19 cellular contexts compared by ENCODE assay signal in the genomic region with DNA sequence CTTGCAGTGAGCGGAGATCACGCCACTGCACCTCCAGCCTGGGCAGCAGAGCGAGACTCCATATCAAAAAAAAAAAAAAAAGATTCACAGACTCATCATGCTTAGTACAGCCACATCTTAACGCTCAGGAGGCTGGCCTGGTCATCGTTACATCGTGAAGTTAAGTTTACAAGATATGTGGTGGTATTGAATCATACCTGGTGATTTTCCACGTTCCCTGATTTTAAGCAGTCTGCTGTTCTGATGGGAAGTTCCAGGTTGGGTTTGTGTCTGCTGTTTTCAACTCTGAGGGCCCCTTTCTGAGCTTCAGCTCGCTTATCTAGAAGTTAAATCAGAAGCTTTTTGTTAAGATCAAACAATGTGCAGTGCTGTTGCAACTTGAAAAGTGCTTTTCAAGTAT. TPM values are rescaled to one million over a fixed set of nuclear protein-coding genes. Genes with fewer than 3 reads are reported as not detected.
DNase-seq lines count a peak whose midpoint lies in the region; ATAC-seq and TF ChIP-seq lines count a peak whose summit lies in the region.
"Had no signal": no experiment of that assay in that cellular context is flagged by ENCODE, and none has a peak within 500 bp of the region (broad histone marks: within the 10 kb centered on the region; RNA-seq: fewer than 3 reads in every experiment).

No MANE protein-coding gene starts in this region.

- peaks cover 57% of the 10 kb centered on the region for H3K79me2 ChIP-seq in parathyroid adenoma

- H3K9ac ChIP-seq in parathyroid adenoma, result no peak overlapping the region
- H3K9ac ChIP-seq: BLaER1 treated with 17β-estradiol and CSF1 and Interleukin-3, amounts not matched to agents 10 nM and 100 nM had no signal

- H3K27me3 ChIP-seq in parathyroid adenoma (ENCODE audit: control insufficient read depth, insufficient read depth, low read length) (no peaks in the 10 kb centered on the region), foreskin keratinocyte (no peaks in the 10 kb centered on the region), left lung (no peaks in the 10 kb centered on the region)
- H3K27me3 ChIP-seq: BLaER1 treated with 17β-estradiol and CSF1 and Interleukin-3, amounts not matched to agents 10 nM and 100 nM; upper lobe of right lung had no signal

- peak overlapping the region; percentile 21 for H3K4me2 ChIP-seq in parathyroid adenoma (ENCODE audit: low read length)

- H3K27ac ChIP-seq in KOPT-K1 (ENCODE audit: low read depth, low read length, poor library complexity, severe bottlenecking), result peak overlapping the region; percentile 82
- peak overlapping the region; percentile 6 for H3K27ac ChIP-seq in parathyroid adenoma
- H3K27ac ChIP-seq in foreskin keratinocyte, result no peak overlapping the region
- H3K27ac ChIP-seq in left lung, result no peak overlapping the region
- H3K27ac ChIP-seq: BLaER1 treated with 17β-estradiol and CSF1 and Interleukin-3, amounts not matched to agents 10 nM and 100 nM; upper lobe of right lung had no signal

- peak overlapping the region; percentile 7 for H3K4me3 Mint-ChIP-seq in activated CD4-positive, alpha-beta T cell treated with anti-CD3 and anti-CD28 coated beads, Interleukin-2, amount 10 ng/mL, durations not matched to agents 7 days and 5 days
- H3K4me3 Mint-ChIP-seq in activated naive CD8-positive, alpha-beta T cell treated with anti-CD3 and anti-CD28 coated beads, Interleukin-2, amount 50 U/mL, for 24 hours, result peak overlapping the region; percentile 11
- H3K4me3 Mint-ChIP-seq: dendritic cell treated with granulocyte-macrophage colony-stimulating factor and Interleukin-4, amounts not matched to agents 40 ng/mL and 50 ng/mL, for 4 days; natural killer cell treated with Interleukin-12 subunit alpha and Interleukin-12 subunit beta and Interleukin-15 and Interleukin-18, amount 100 ng/mL, for 72 hours had no signal

- peak; percentile 17 for ATAC-seq in activated naive CD8-positive, alpha-beta T cell treated with anti-CD3 and anti-CD28 coated beads, Interleukin-2, amount 50 U/mL, for 24 hours
- ATAC-seq in foreskin keratinocyte (no peak), left lung (no peak)
- ATAC-seq: natural killer cell treated with Interleukin-12 subunit alpha and Interleukin-12 subunit beta and Interleukin-15 and Interleukin-18, amount 100 ng/mL, for 72 hours; upper lobe of right lung had no signal

- peaks cover 57% of the 10 kb centered on the region for H3K36me3 Mint-ChIP-seq in activated CD4-positive, alpha-beta T cell treated with anti-CD3 and anti-CD28 coated beads, Interleukin-2, amount 10 ng/mL, durations not matched to agents 7 days and 5 days (ENCODE audit: low read depth)
- peaks cover 43% of the 10 kb centered on the region for H3K36me3 Mint-ChIP-seq in activated naive CD8-positive, alpha-beta T cell treated with anti-CD3 and anti-CD28 coated beads, Interleukin-2, amount 50 U/mL, for 24 hours (ENCODE audit: low read depth)
- H3K36me3 Mint-ChIP-seq: natural killer cell treated with Interleukin-12 subunit alpha and Interleukin-12 subunit beta and Interleukin-15 and Interleukin-18, amount 100 ng/mL, for 72 hours had no signal

- H3K36me3 ChIP-seq in KOPT-K1 (ENCODE audit: insufficient read depth, low read length) (peaks cover 50% of the 10 kb centered on the region), parathyroid adenoma (ENCODE audit: control insufficient read depth, insufficient read depth, low read length) (no peaks in the 10 kb centered on the region), left lung (peaks cover 0 to 37% of the 10 kb centered on the region in 2 donors)
- H3K36me3 ChIP-seq: prostate gland had no signal

- TF ChIP-seq CTCF in parathyroid adenoma (IDR thresholded peaks at IDR 0.05) (no peak), foreskin keratinocyte (conservative IDR thresholded peaks at IDR 0.05) (no peak), left lung (IDR thresholded peaks at IDR 0.05) (no peak)

- DNase-seq in activated CD4-positive, alpha-beta T cell treated with anti-CD3 and anti-CD28 coated beads, Interleukin-2, amount 10 ng/mL, durations not matched to agents 7 days and 5 days, result no peak
- DNase-seq in activated CD4-positive, alpha-beta T cell treated with anti-CD3 and anti-CD28 coated beads, Interleukin-2, amount 50 U/mL, for 4 hours, result no peak
- no peak for DNase-seq in activated naive CD8-positive, alpha-beta T cell treated with anti-CD3 and anti-CD28 coated beads, Interleukin-2, amount 50 U/mL, for 24 hours
- DNase-seq in foreskin keratinocyte (no peak), left lung (no peak), NCI-H128 (lab: John Stamatoyannopoulos, UW; ENCODE audit: unreplicated experiment) (no peak)
- DNase-seq: 8988T, activated gamma-delta T cell, DMS79 treated with DMSO at 0.1 percent for 48 hours, Kasumi-1, NCI-H1436 had no signal

- H3K27me3 Mint-ChIP-seq in activated CD4-positive, alpha-beta T cell treated with anti-CD3 and anti-CD28 coated beads, Interleukin-2, amount 10 ng/mL, durations not matched to agents 7 days and 5 days, result no peaks in the 10 kb centered on the region
- H3K27me3 Mint-ChIP-seq in activated naive CD8-positive, alpha-beta T cell treated with anti-CD3 and anti-CD28 coated beads, Interleukin-2, amount 50 U/mL, for 24 hours, result no peaks in the 10 kb centered on the region
- H3K27me3 Mint-ChIP-seq: brain; dendritic cell treated with granulocyte-macrophage colony-stimulating factor and Interleukin-4, amounts not matched to agents 40 ng/mL and 50 ng/mL, for 4 days; natural killer cell treated with Interleukin-12 subunit alpha and Interleukin-12 subunit beta and Interleukin-15 and Interleukin-18, amount 100 ng/mL, for 72 hours had no signal

- no peak overlapping the region for H2AFZ ChIP-seq in parathyroid adenoma

- peak overlapping the region; percentile 84 for H3K27ac Mint-ChIP-seq in activated CD4-positive, alpha-beta T cell treated with anti-CD3 and anti-CD28 coated beads, Interleukin-2, amount 10 ng/mL, durations not matched to agents 7 days and 5 days
- peak overlapping the region; percentile 59 for H3K27ac Mint-ChIP-seq in activated naive CD8-positive, alpha-beta T cell treated with anti-CD3 and anti-CD28 coated beads, Interleukin-2, amount 50 U/mL, for 24 hours
- H3K27ac Mint-ChIP-seq: dendritic cell treated with granulocyte-macrophage colony-stimulating factor and Interleukin-4, amounts not matched to agents 40 ng/mL and 50 ng/mL, for 4 days; natural killer cell treated with Interleukin-12 subunit alpha and Interleukin-12 subunit beta and Interleukin-15 and Interleukin-18, amount 100 ng/mL, for 72 hours had no signal

- no peaks in the 10 kb centered on the region for H3K9me3 ChIP-seq in KOPT-K1 (ENCODE audit: insufficient read depth, low read length, poor library complexity, severe bottlenecking)
- H3K9me3 ChIP-seq in parathyroid adenoma (ENCODE audit: control insufficient read depth, low read length), result no peaks in the 10 kb centered on the region
- H3K9me3 ChIP-seq in left lung, result no peaks in the 10 kb centered on the region
- H3K9me3 ChIP-seq: prostate gland, upper lobe of right lung had no signal

- no peak overlapping the region for H3K4me3 ChIP-seq in parathyroid adenoma (ENCODE audit: low read depth, low read length)
- H3K4me3 ChIP-seq in left lung, result no peak overlapping the region
- H3K4me3 ChIP-seq: BLaER1 treated with 17β-estradiol and CSF1 and Interleukin-3, amounts not matched to agents 10 nM and 100 nM; prostate gland; upper lobe of right lung had no signal

- H3K9me3 Mint-ChIP-seq in activated CD4-positive, alpha-beta T cell treated with anti-CD3 and anti-CD28 coated beads, Interleukin-2, amount 10 ng/mL, durations not matched to agents 7 days and 5 days, result peaks cover 3% of the 10 kb centered on the region
- no peaks in the 10 kb centered on the region for H3K9me3 Mint-ChIP-seq in activated naive CD8-positive, alpha-beta T cell treated with anti-CD3 and anti-CD28 coated beads, Interleukin-2, amount 50 U/mL, for 24 hours
- H3K9me3 Mint-ChIP-seq: dendritic cell treated with granulocyte-macrophage colony-stimulating factor and Interleukin-4, amounts not matched to agents 40 ng/mL and 50 ng/mL, for 4 days; natural killer cell treated with Interleukin-12 subunit alpha and Interleukin-12 subunit beta and Interleukin-15 and Interleukin-18, amount 100 ng/mL, for 72 hours had no signal

- H3K4me1 ChIP-seq in parathyroid adenoma (peaks cover 50% of the 10 kb centered on the region), foreskin keratinocyte (peaks cover 4% of the 10 kb centered on the region), left lung (peaks cover 10 to 49% of the 10 kb centered on the region in 2 donors)

- peaks cover 71% of the 10 kb centered on the region for H3K4me1 Mint-ChIP-seq in activated CD4-positive, alpha-beta T cell treated with anti-CD3 and anti-CD28 coated beads, Interleukin-2, amount 10 ng/mL, durations not matched to agents 7 days and 5 days
- peaks cover 77% of the 10 kb centered on the region for H3K4me1 Mint-ChIP-seq in activated naive CD8-positive, alpha-beta T cell treated with anti-CD3 and anti-CD28 coated beads, Interleukin-2, amount 50 U/mL, for 24 hours

- intact Hi-C loops in left lung (cut with DNase I), result no loop called here

- POLR2A ChIA-PET in activated CD4-positive, alpha-beta T cell treated with anti-CD3 and anti-CD28 coated beads, Interleukin-2, amount 10 ng/mL, durations not matched to agents 7 days and 5 days (lab: Charles Lee), result no interaction called here

- CTCF ChIA-PET in activated CD4-positive, alpha-beta T cell treated with anti-CD3 and anti-CD28 coated beads, Interleukin-2, amount 10 ng/mL, durations not matched to agents 7 days and 5 days (lab: Charles Lee), result interaction anchor here (0.7 kb wide), 1 partner anchor 68 kb away, joined by 3 read pairs; no protein-coding TSS in a partner anchor

RNA-seq across cellular contexts. Expression of a gene that starts 6.9 kb away (rescaled TPM):
- total RNA-seq in activated CD4-positive, alpha-beta T cell treated with anti-CD3 and anti-CD28 coated beads, Interleukin-2, amount 10 ng/mL, durations not matched to agents 7 days and 5 days, result 10 to 100 TPM; 38.5 to 43.1 TPM
- total RNA-seq in foreskin keratinocyte, result 42.0 and 42.7 TPM in 2 replicates
- polyA plus RNA-seq in foreskin keratinocyte, result 38.9 and 42.2 TPM in 2 replicates
- total RNA-seq in left lung, result 10 to 100 TPM; 22.7 to 24.3 TPM

Comparison
In these comparisons a context has a peak if more than half of its experiments do, and no peak if none do; other contexts are left out.
1. H3K27ac ChIP-seq: peak in KOPT-K1 (single experiment) and parathyroid adenoma (single experiment); none in foreskin keratinocyte (single experiment) and left lung (0 of 2).